ENCODE assay signal across 15 cellular contexts in genomic region chr12:116102019-116102418, GRCh38.
"Had no signal": no experiment of that assay in that cellular context is flagged by ENCODE, and none has a peak within 500 bp of the region (broad histone marks: within the 10 kb centered on the region; RNA-seq: fewer than 3 reads in every experiment).

No MANE protein-coding gene starts in this region.

- H3K9me3 Mint-ChIP-seq: activated T-helper 2 cell treated with anti-CD3 and anti-CD28 coated beads, Interferon-gamma antibody, Interleukin-2, Interleukin-4, amounts not matched to agents 10 μg/mL and 5 μg/mL and 100 μg/mL, durations not matched to agents 14 hours and 24 hours and 36 hours had no signal

- H3K4me1 ChIP-seq: colonic mucosa, testis had no signal

- H3K9ac ChIP-seq: parathyroid adenoma had no signal

- H3K27ac ChIP-seq: colonic mucosa, hepatocyte, parathyroid adenoma, sigmoid colon, spleen, stomach, testis, upper lobe of right lung had no signal

- DNase-seq: activated CD4-positive, alpha-beta T cell treated with anti-CD3 and anti-CD28 coated beads, Interleukin-2, amount 50 U/mL, for 48 hours; activated naive CD4-positive, alpha-beta T cell treated with anti-CD3 and anti-CD28 coated beads, Interleukin-2, amount 50 U/mL, for 16 hours; colonic mucosa; sigmoid colon; spleen; stomach; testis; upper lobe of right lung had no signal

- H2AFZ ChIP-seq: hepatocyte, parathyroid adenoma had no signal

- H3K9me3 ChIP-seq: colonic mucosa, sigmoid colon, spleen, stomach, testis, upper lobe of right lung had no signal

- H3K27me3 ChIP-seq: colonic mucosa, hepatocyte, sigmoid colon, spleen, stomach, testis, upper lobe of right lung had no signal

- H3K27ac Mint-ChIP-seq: activated T-helper 2 cell treated with anti-CD3 and anti-CD28 coated beads, Interferon-gamma antibody, Interleukin-2, Interleukin-4, amounts not matched to agents 10 μg/mL and 5 μg/mL and 100 μg/mL, durations not matched to agents 14 hours and 24 hours and 36 hours had no signal

- ATAC-seq: esophagus mucosa, left lobe of liver, upper lobe of right lung had no signal

- H3K36me3 ChIP-seq: colonic mucosa, upper lobe of right lung had no signal

- FAIRE-seq: astrocyte, keratinocyte had no signal

- H3K4me3 ChIP-seq: colonic mucosa, hepatocyte, sigmoid colon, spleen, stomach, testis, upper lobe of right lung had no signal

- H3K4me2 ChIP-seq: hepatocyte had no signal
